6 cellular contexts compared by ENCODE assay signal in the genomic region with DNA sequence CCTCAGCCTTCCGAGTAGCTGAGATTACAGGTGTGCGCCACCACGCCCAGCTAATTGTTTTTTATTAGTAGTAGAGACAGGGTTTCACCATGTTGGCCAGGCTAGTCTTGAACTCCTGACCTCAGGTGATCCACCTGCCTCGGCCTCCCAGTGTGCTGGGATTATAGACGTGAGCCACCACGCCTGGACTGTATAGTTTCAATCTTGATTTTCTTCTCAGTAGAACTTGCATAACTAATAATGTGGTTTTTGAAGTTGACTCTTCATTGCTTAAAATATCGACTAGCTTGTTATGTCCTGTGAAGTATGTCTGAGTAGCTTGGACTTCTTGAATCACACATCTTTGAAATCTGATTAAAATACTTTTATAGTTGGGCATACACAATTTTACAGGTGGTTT. TPM values are rescaled to one million over a fixed set of nuclear protein-coding genes. Genes with fewer than 3 reads are reported as not detected.
"Had no signal": no experiment of that assay in that cellular context is flagged by ENCODE, and none has a peak within 500 bp of the region (broad histone marks: within the 10 kb centered on the region; RNA-seq: fewer than 3 reads in every experiment).

No MANE protein-coding gene starts in this region.

RNA-seq across cellular contexts. Expression of a gene that starts 23.9 kb away (rescaled TPM):
- total RNA-seq: activated CD4-positive, alpha-beta T cell treated with anti-CD3 and anti-CD28 coated beads for 36 hours; ascending aorta; cardiac muscle cell; chondrocyte; colonic mucosa; WTC11 had no signal
- polyA plus RNA-seq: cardiac muscle cell had no signal
